34 cellular contexts compared by ENCODE assay signal in genomic region chr9:92108122-92108521, GRCh38.
"Had no signal": no experiment of that assay in that cellular context is flagged by ENCODE, and none has a peak within 500 bp of the region (broad histone marks: within the 10 kb centered on the region; RNA-seq: fewer than 3 reads in every experiment).

No MANE protein-coding gene starts in this region.

- H3K9me3 Mint-ChIP-seq: activated B cell treated with CpG ODN at 0.5 μM for 24 hours; activated CD4-positive, alpha-beta memory T cell treated with anti-CD3 and anti-CD28 coated beads for 36 hours; activated CD4-positive, alpha-beta memory T cell treated with anti-CD3 and anti-CD28 coated beads, Interleukin-2, amount 10 ng/mL, durations not matched to agents 7 days and 5 days; activated CD4-positive, alpha-beta T cell treated with anti-CD3 and anti-CD28 coated beads, Interleukin-2, amount 10 ng/mL, durations not matched to agents 24 days and 14 days; activated CD4-positive, alpha-beta T cell treated with anti-CD3 and anti-CD28 coated beads, Interleukin-2, amount 10 ng/mL, durations not matched to agents 7 days and 5 days; activated CD8-positive, alpha-beta T cell treated with anti-CD3 and anti-CD28 coated beads for 36 hours; T-cell; T-helper 1 cell treated with Interleukin-12 subunit alpha and Interleukin-12 subunit beta and Interleukin-4 antibody, amounts not matched to agents 30 μg/mL and 1 μg/mL, for 36 hours; T-helper 2 cell treated with Interferon-gamma antibody and Interleukin-4, amounts not matched to agents 5 μg/mL and 100 μg/mL, for 36 hours had no signal

- H3K27ac ChIP-seq: VCaP, WERI-Rb-1 had no signal

- ATAC-seq: activated CD4-positive, alpha-beta T cell treated with anti-CD3 and anti-CD28 coated beads for 36 hours; activated CD4-positive, CD25-positive, alpha-beta regulatory T cell treated with anti-CD3 and anti-CD28 coated beads, Interleukin-2, amount 50 U/mL, for 24 hours; activated CD8-positive, alpha-beta memory T cell treated with anti-CD3 and anti-CD28 coated beads, Interleukin-2, amount 10 ng/mL, durations not matched to agents 7 days and 5 days; activated CD8-positive, alpha-beta T cell treated with anti-CD3 and anti-CD28 coated beads for 36 hours; activated CD8-positive, alpha-beta T cell treated with anti-CD3 and anti-CD28 coated beads, Interleukin-2, amount 10 ng/mL, durations not matched to agents 7 days and 5 days; T-cell; T-helper 17 cell; WTC11 had no signal

- H3K27ac Mint-ChIP-seq: activated B cell treated with CpG ODN at 0.5 μM for 24 hours; activated CD4-positive, alpha-beta memory T cell treated with anti-CD3 and anti-CD28 coated beads for 36 hours; activated CD4-positive, alpha-beta memory T cell treated with anti-CD3 and anti-CD28 coated beads, Interleukin-2, amount 10 ng/mL, durations not matched to agents 7 days and 5 days; activated CD4-positive, alpha-beta T cell treated with anti-CD3 and anti-CD28 coated beads for 36 hours; activated CD4-positive, alpha-beta T cell treated with anti-CD3 and anti-CD28 coated beads, Interleukin-2, amount 10 ng/mL, durations not matched to agents 24 days and 14 days; activated CD4-positive, alpha-beta T cell treated with anti-CD3 and anti-CD28 coated beads, Interleukin-2, amount 10 ng/mL, durations not matched to agents 7 days and 5 days; activated CD8-positive, alpha-beta memory T cell treated with anti-CD3 and anti-CD28 coated beads, Interleukin-2, amount 10 ng/mL, durations not matched to agents 7 days and 5 days; activated CD8-positive, alpha-beta T cell treated with anti-CD3 and anti-CD28 coated beads for 36 hours; activated CD8-positive, alpha-beta T cell treated with anti-CD3 and anti-CD28 coated beads, Interleukin-2, amount 10 ng/mL, durations not matched to agents 7 days and 5 days; T-cell; T-helper 1 cell treated with Interleukin-12 subunit alpha and Interleukin-12 subunit beta and Interleukin-4 antibody, amounts not matched to agents 30 μg/mL and 1 μg/mL, for 36 hours; T-helper 17 cell; T-helper 2 cell treated with Interferon-gamma antibody and Interleukin-4, amounts not matched to agents 5 μg/mL and 100 μg/mL, for 36 hours; WTC11 had no signal

- FAIRE-seq: TTC549 had no signal

- DNase-seq: activated B cell treated with CpG ODN at 0.5 μM for 24 hours; activated CD4-positive, alpha-beta memory T cell treated with anti-CD3 and anti-CD28 coated beads for 36 hours; activated CD4-positive, alpha-beta memory T cell treated with anti-CD3 and anti-CD28 coated beads, Interleukin-2, amount 10 ng/mL, durations not matched to agents 7 days and 5 days; activated CD4-positive, alpha-beta T cell treated with anti-CD3 and anti-CD28 coated beads for 1 hour; activated CD4-positive, alpha-beta T cell treated with anti-CD3 and anti-CD28 coated beads for 36 hours; activated CD4-positive, alpha-beta T cell treated with anti-CD3 and anti-CD28 coated beads for 4 hours; activated CD4-positive, alpha-beta T cell treated with anti-CD3 and anti-CD28 coated beads for 48 hours; activated CD4-positive, alpha-beta T cell treated with anti-CD3 and anti-CD28 coated beads, Interleukin-2, amount 10 ng/mL, durations not matched to agents 24 days and 14 days; activated CD4-positive, alpha-beta T cell treated with anti-CD3 and anti-CD28 coated beads, Interleukin-2, amount 10 ng/mL, durations not matched to agents 7 days and 5 days; activated CD4-positive, alpha-beta T cell treated with anti-CD3 and anti-CD28 coated beads, Interleukin-2, amount 50 U/mL, for 1 hour; activated CD4-positive, alpha-beta T cell treated with anti-CD3 and anti-CD28 coated beads, Interleukin-2, amount 50 U/mL, for 4 hours; activated CD4-positive, alpha-beta T cell treated with anti-CD3 and anti-CD28 coated beads, Interleukin-2, amount 50 U/mL, for 48 hours; activated CD4-positive, CD25-positive, alpha-beta regulatory T cell; activated CD4-positive, CD25-positive, alpha-beta regulatory T cell treated with anti-CD3 and anti-CD28 coated beads, Interleukin-2, amount 50 U/mL, for 72 hours; activated CD8-positive, alpha-beta memory T cell treated with anti-CD3 and anti-CD28 coated beads for 24 hours; activated CD8-positive, alpha-beta memory T cell treated with anti-CD3 and anti-CD28 coated beads, Interleukin-2, amount 10 ng/mL, durations not matched to agents 7 days and 5 days; activated CD8-positive, alpha-beta memory T cell treated with anti-CD3 and anti-CD28 coated beads, Interleukin-2, amount 50 U/mL, for 4 hours; activated CD8-positive, alpha-beta memory T cell treated with anti-CD3 and anti-CD28 coated beads, Interleukin-2, amount 50 U/mL, for 48 hours; activated CD8-positive, alpha-beta T cell treated with anti-CD3 and anti-CD28 coated beads for 36 hours; activated CD8-positive, alpha-beta T cell treated with anti-CD3 and anti-CD28 coated beads, Interleukin-2, amount 10 ng/mL, durations not matched to agents 7 days and 5 days; activated T-cell treated with anti-CD3 and anti-CD28 coated beads for 4 hours; T-cell; T-helper 1 cell; T-helper 17 cell; T-helper 2 cell; T-helper 9 cell; T1000; WERI-Rb-1 had no signal
